6 cellular contexts compared by ENCODE assay signal in the genomic region with DNA sequence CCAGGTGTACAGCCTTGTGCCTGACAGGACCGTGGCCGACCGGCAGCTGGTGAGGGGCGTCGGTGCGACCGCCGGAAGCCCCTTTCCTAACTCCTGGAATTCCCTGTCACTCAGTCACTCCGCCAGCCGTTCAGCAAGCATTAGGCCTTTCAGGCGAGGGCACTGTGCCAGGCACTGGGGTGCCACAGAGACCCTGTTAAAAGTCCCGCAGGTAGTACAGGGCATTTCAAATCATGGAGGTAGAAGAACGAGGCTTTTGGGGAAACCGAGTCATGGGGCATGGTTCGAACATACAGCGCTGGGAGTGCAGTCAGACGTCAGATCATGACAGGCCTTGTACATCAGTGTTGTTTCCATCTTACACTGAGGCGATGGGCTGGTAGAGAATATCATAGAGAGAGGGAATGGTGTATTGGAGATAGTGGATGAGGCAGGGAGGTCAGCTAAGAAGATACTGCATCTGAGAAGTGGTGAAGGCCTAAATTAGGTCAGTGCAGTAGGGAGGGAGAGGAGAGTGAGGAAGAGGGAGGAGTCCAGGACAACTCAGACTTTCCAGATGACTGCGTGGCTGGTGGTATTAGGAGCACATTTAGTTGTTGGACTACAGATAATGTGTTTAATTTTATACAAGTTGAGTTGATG. TPM values are rescaled to one million over a fixed set of nuclear protein-coding genes. Genes with fewer than 3 reads are reported as not detected.
DNase-seq lines count a peak whose midpoint lies in the region; ATAC-seq and TF ChIP-seq lines count a peak whose summit lies in the region.

No MANE protein-coding gene starts in this region.

- ATAC-seq in lung (ENCODE audit: insufficient read depth, low FRiP score) = no peak
- no peak for ATAC-seq in GM18517 (IDR thresholded peaks at IDR 0.05; ENCODE audit: unreplicated experiment)

- TF ChIP-seq CTCF in lung (IDR thresholded peaks at IDR 0.05; ENCODE audit: control extremely low read depth, extremely low read depth) = no peak

- CTCF ChIA-PET in activated naive CD4-positive, alpha-beta T cell treated with anti-CD3 and anti-CD28 coated beads, Interleukin-2, amount 10 ng/mL, durations not matched to agents 7 days and 5 days (lab: Charles Lee) = interaction anchor here (0.9 to 1.0 kb wide), 2 partner anchors 21 to 75 kb away, joined by 3 read pairs; a partner anchor contains a TSS

- H3K36me3 Mint-ChIP-seq in activated naive CD4-positive, alpha-beta T cell treated with anti-CD3 and anti-CD28 coated beads, Interleukin-2, amount 10 ng/mL, durations not matched to agents 7 days and 5 days = peaks cover 31% of the 10 kb centered on the region

- H3K27ac ChIP-seq in lung (ENCODE audit: low read depth in 1 of 2, low read length in 1 of 2) = peak overlapping the region; percentile 90 to 93

- peaks cover 50% of the 10 kb centered on the region for H3K4me1 Mint-ChIP-seq in activated naive CD4-positive, alpha-beta T cell treated with anti-CD3 and anti-CD28 coated beads, Interleukin-2, amount 10 ng/mL, durations not matched to agents 7 days and 5 days

- H3K4me3 ChIP-seq in lung = peak overlapping the region; percentile 77

- DNase-seq in HCEC 1CT (peak; percentile 53), lung (ENCODE audit: low spot score) (no peak), cerebellar cortex (ENCODE audit: low spot score) (no peak), NCI-H748 (lab: John Stamatoyannopoulos, UW; ENCODE audit: unreplicated experiment) (no peak)
- no peak for DNase-seq in activated naive CD4-positive, alpha-beta T cell treated with anti-CD3 and anti-CD28 coated beads, Interleukin-2, amount 10 ng/mL, durations not matched to agents 7 days and 5 days

- WGBS in lung, 2 donors = 10 to 11% methylated on average over 19 of the region's 19 CpGs

- H3K9me3 Mint-ChIP-seq in activated naive CD4-positive, alpha-beta T cell treated with anti-CD3 and anti-CD28 coated beads, Interleukin-2, amount 10 ng/mL, durations not matched to agents 7 days and 5 days = no peaks in the 10 kb centered on the region

- H3K4me3 Mint-ChIP-seq in activated naive CD4-positive, alpha-beta T cell treated with anti-CD3 and anti-CD28 coated beads, Interleukin-2, amount 10 ng/mL, durations not matched to agents 7 days and 5 days = peak overlapping the region; percentile 97

- H3K4me1 ChIP-seq in lung (ENCODE audit: control insufficient read depth in 2 of 2, insufficient read depth in 2 of 2, low read length in 2 of 2) = peaks cover 5 to 7% of the 10 kb centered on the region in 2 donors

- peaks cover 8% of the 10 kb centered on the region for H3K27me3 Mint-ChIP-seq in activated naive CD4-positive, alpha-beta T cell treated with anti-CD3 and anti-CD28 coated beads, Interleukin-2, amount 10 ng/mL, durations not matched to agents 7 days and 5 days

- H3K27me3 ChIP-seq in lung (ENCODE audit: control insufficient read depth, insufficient read depth) = no peaks in the 10 kb centered on the region

- H3K9me3 ChIP-seq in lung (ENCODE audit: control insufficient read depth in 2 of 2, insufficient read depth in 1 of 2, low read length in 1 of 2) = no peaks in the 10 kb centered on the region

- peak overlapping the region; percentile 99 for H3K27ac Mint-ChIP-seq in activated naive CD4-positive, alpha-beta T cell treated with anti-CD3 and anti-CD28 coated beads, Interleukin-2, amount 10 ng/mL, durations not matched to agents 7 days and 5 days

- H3K36me3 ChIP-seq in lung (ENCODE audit: control insufficient read depth in 2 of 2, insufficient read depth in 2 of 2, low read length in 2 of 2) = peaks cover 0 to 27% of the 10 kb centered on the region in 2 donors

RNA-seq across cellular contexts. Expression of a gene that starts 0.9 kb away (rescaled TPM):
- 10 to 100 TPM; 11.9 to 18.7 TPM for total RNA-seq in lung
- 10 to 100 TPM; 15.1 to 23.9 TPM for polyA plus RNA-seq in lung

RNA-seq across cellular contexts. Expression of a gene that starts 9.0 kb away (rescaled TPM):
- 100 to 1,000 TPM in 1 of 2 donors, 10 to 100 TPM in 1; 82.6 to 183 TPM for total RNA-seq in lung
- polyA plus RNA-seq in lung = 100 to 1,000 TPM in 1 of 2 donors, 10 to 100 TPM in 1; 48.3 to 284 TPM

RNA-seq across cellular contexts. Expression of a gene that starts 13.9 kb away (rescaled TPM):
- total RNA-seq in lung = 10 to 100 TPM; 28.1 to 70.6 TPM
- polyA plus RNA-seq in lung = 10 to 100 TPM; 52.7 to 78.0 TPM

RNA-seq across cellular contexts. Expression of a gene that starts 14.1 kb away (rescaled TPM):
- 10 to 100 TPM; 57.5 to 69.0 TPM for total RNA-seq in lung
- polyA plus RNA-seq in lung = 10 to 100 TPM; 53.1 to 59.9 TPM

RNA-seq across cellular contexts. Expression of a gene that starts 26.9 kb away (rescaled TPM):
- 100 to 1,000 TPM; 212 to 255 TPM for total RNA-seq in lung
- polyA plus RNA-seq in lung = 100 to 1,000 TPM; 173 to 297 TPM
